Comparison of ENCODE assay signal across 11 cellular contexts in genomic region chr4:100188829-100189228, GRCh38. TPM values are rescaled to one million over a fixed set of nuclear protein-coding genes. Genes with fewer than 3 reads are reported as not detected.
DNase-seq lines count a peak whose midpoint lies in the region; FAIRE-seq and TF ChIP-seq lines count a peak whose summit lies in the region.
"Had no signal": no experiment of that assay in that cellular context is flagged by ENCODE, and none has a peak within 500 bp of the region (broad histone marks: within the 10 kb centered on the region; RNA-seq: fewer than 3 reads in every experiment).

No MANE protein-coding gene starts in this region.

- H3K27me3 ChIP-seq in right atrium auricular region = no peaks in the 10 kb centered on the region
- H3K27me3 ChIP-seq in vagina = no peaks in the 10 kb centered on the region

- no peak for FAIRE-seq in kidney (lab: Jason Lieb, UNC)

- no peak for TF ChIP-seq POLR2A in vagina (IDR thresholded peaks at IDR 0.05)

- H3K36me3 ChIP-seq in right atrium auricular region (no peaks in the 10 kb centered on the region), kidney (ENCODE audit: control insufficient read depth in 1 of 2, insufficient read depth in 2 of 2, low read length in 2 of 2) (no peaks in the 10 kb centered on the region), vagina (no peaks in the 10 kb centered on the region)

- peaks cover 0 to 16% of the 10 kb centered on the region in 2 donors for H3K4me1 ChIP-seq in right atrium auricular region
- peaks cover 0 to 6% of the 10 kb centered on the region in 2 donors for H3K4me1 ChIP-seq in kidney (ENCODE audit: control insufficient read depth in 1 of 2, insufficient read depth in 1 of 2, low read depth in 1 of 2, low read length in 2 of 2)
- H3K4me1 ChIP-seq in vagina = peaks cover 32% of the 10 kb centered on the region

- H3K9me3 ChIP-seq in right atrium auricular region (no peaks in the 10 kb centered on the region), kidney (ENCODE audit: control insufficient read depth in 1 of 2, low read length in 2 of 2) (no peaks in the 10 kb centered on the region), vagina (no peaks in the 10 kb centered on the region)

- intact Hi-C loops in cardiac septum (cut with DNase I) (no loop called here), kidney (cut with DNase I) (no loop called here), vagina (cut with DNase I) (no loop called here)

- TF ChIP-seq CTCF in right atrium auricular region (IDR thresholded peaks at IDR 0.05) (no peak), kidney (IDR thresholded peaks at IDR 0.05; ENCODE audit: borderline replicate concordance, extremely low read depth, insufficient read depth) (no peak), vagina (IDR thresholded peaks at IDR 0.05) (no peak)

- H3K4me3 ChIP-seq in right atrium auricular region (peak overlapping the region; percentile 70 to 86), kidney (ENCODE audit: low read length in 2 of 2) (peak overlapping the region; percentile 64 to 78), vagina (peak overlapping the region; percentile 65 to 72)

- no peak overlapping the region for H3K9ac ChIP-seq in kidney (ENCODE audit: low read length in 2 of 2)

- no peak for DNase-seq in right atrium auricular region (ENCODE audit: low spot score)
- DNase-seq in cardiac septum (ENCODE audit: low spot score) = no peak
- DNase-seq in SW480 (ENCODE audit: low spot score) = peak; percentile 8
- no peak for DNase-seq in kidney
- DNase-seq in vagina (ENCODE audit: extremely low spot score in 2 of 2) = no peak
- DNase-seq in NCI-H2029 treated with DMSO at 0.1 percent for 48 hours (lab: John Stamatoyannopoulos, UW) = no peak
- DNase-seq in NCI-H1436 treated with DMSO at 0.1 percent for 48 hours (lab: John Stamatoyannopoulos, UW) = no peak
- no peak for DNase-seq in HCEC 1CT
- DNase-seq: amniotic stem cell; stimulated activated CD4-positive, alpha-beta T cell treated with anti-CD3 and anti-CD28 coated beads, Interleukin-2, amount 100 ng/mL, for 24 hours had no signal

- H3K27ac ChIP-seq in right atrium auricular region (peak overlapping the region; percentile 65 to 73), kidney (ENCODE audit: low read depth in 2 of 2, low read length in 2 of 2) (no peak overlapping the region), vagina (peak overlapping the region; percentile 67)

RNA-seq across cellular contexts. Expression of gene DDIT4L, which starts 1.4 kb away (rescaled TPM):
- total RNA-seq in right atrium auricular region (10 to 100 TPM in 1 of 2 donors, 1 to 10 TPM in 1; 2.0 to 10.1 TPM), cardiac septum (1.4 TPM), kidney (6.1 TPM), vagina (5.4 TPM)
- polyA plus RNA-seq in kidney (ENCODE audit: insufficient read depth, low read depth, low replicate concordance) = 15.2 TPM
- total RNA-seq: HT1080 had no signal

Comparison
In these comparisons a context has a peak if more than half of its experiments do, and no peak if none do; other contexts are left out.
1. H3K27ac ChIP-seq: peak in right atrium auricular region (2 of 2) and vagina (single experiment); none in kidney (0 of 2).
2. Peak in every context shown above with its lines, with median percentiles within 50 percentile points of each other: H3K4me3 ChIP-seq.